22 cellular contexts compared by ENCODE assay signal in genomic region chr6:134470090-134470975, GRCh38.
A peak's percentile ranks its signal among the peaks of the same experiment; 100 is the strongest.
DNase-seq lines count a peak whose midpoint lies in the region; ATAC-seq, FAIRE-seq and TF ChIP-seq lines count a peak whose summit lies in the region.
"Had no signal": no experiment of that assay in that cellular context is flagged by ENCODE, and none has a peak within 500 bp of the region (broad histone marks: within the 10 kb centered on the region; RNA-seq: fewer than 3 reads in every experiment).

No MANE protein-coding gene starts in this region.

- 3% methylated on average over 5 of the region's 5 CpGs for WGBS in K562 (ENCODE audit: insufficient coverage, low coverage, missing lambda C conversion rate)

- intact Hi-C loops in activated CD4-positive, alpha-beta T cell treated with anti-CD3 and anti-CD28 coated beads, Interleukin-2, amount 10 ng/mL, durations not matched to agents 24 days and 14 days (cut with micrococcal nuclease) = no loop called here
- intact Hi-C loops in K562 (cut with micrococcal nuclease) = no loop called here

- H3K4me3 ChIP-seq in K562 (no peak overlapping the region), neural progenitor cell (no peak overlapping the region)
- no peak overlapping the region for H3K4me3 ChIP-seq in effector memory CD4-positive, alpha-beta T cell (ENCODE audit: insufficient read depth, low read depth, low read length, poor library complexity, severe bottlenecking)
- H3K4me3 ChIP-seq: Peyer's patch had no signal

- peaks cover 5% of the 10 kb centered on the region for H3K27me3 Mint-ChIP-seq in activated CD4-positive, alpha-beta T cell treated with anti-CD3 and anti-CD28 coated beads, Interleukin-2, amount 10 ng/mL, durations not matched to agents 24 days and 14 days
- peaks cover 3% of the 10 kb centered on the region for H3K27me3 Mint-ChIP-seq in neural progenitor cell (ENCODE audit: insufficient read depth, low read depth)

- H3K4me2 ChIP-seq in K562 (ENCODE audit: insufficient read depth, low read length) (no peak overlapping the region), neural progenitor cell (peak overlapping the region; percentile 33)
- H3K4me2 ChIP-seq: KMS-11 had no signal

- DNase-seq in activated CD4-positive, alpha-beta T cell treated with anti-CD3 and anti-CD28 coated beads, Interleukin-2, amount 10 ng/mL, durations not matched to agents 24 days and 14 days = peak; percentile 5
- no peak for DNase-seq in activated CD4-positive, alpha-beta T cell treated with anti-CD3 and anti-CD28 coated beads for 4 hours
- DNase-seq in K562 (ENCODE audit: extremely low read depth in 1 of 4, low spot score in 3 of 4) = peak in 1 of 4 experiments; percentile 21
- no peak for DNase-seq in neural progenitor cell (ENCODE audit: low spot score)
- DNase-seq in effector memory CD4-positive, alpha-beta T cell = no peak
- DNase-seq in AML-193 (lab: John Stamatoyannopoulos, UW) = no peak
- DNase-seq in GF-D8 (lab: John Stamatoyannopoulos, UW) = no peak
- DNase-seq: 8988T, ACHN, Calu3, DMS79 treated with DMSO at 0.1 percent for 48 hours, MM.1S, NCI-H2029, NCI-H446 treated with DMSO at 0.1 percent for 48 hours, NCI-H526, OCI-M1, Peyer's patch, SHP77 treated with DMSO at 0.1 percent for 48 hours had no signal

- no TSS peak for BruUV-seq in K562 (replicated peaks; lab: Mats Ljungman, UMichigan)

- H3K36me3 Mint-ChIP-seq in activated CD4-positive, alpha-beta T cell treated with anti-CD3 and anti-CD28 coated beads, Interleukin-2, amount 10 ng/mL, durations not matched to agents 24 days and 14 days (ENCODE audit: low read depth) = no peaks in the 10 kb centered on the region
- no peaks in the 10 kb centered on the region for H3K36me3 Mint-ChIP-seq in neural progenitor cell

- TF ChIP-seq CTCF in K562 (IDR thresholded peaks at IDR 0.05 in 2 of 3, conservative IDR thresholded peaks at IDR 0.05 in 1 of 3; ENCODE audit: insufficient read depth in 2 of 3, low read depth in 1 of 3, low read length in 3 of 3) (no peak), neural progenitor cell (IDR thresholded peaks at IDR 0.05) (no peak)

- POLR2A ChIA-PET in K562 (lab: Yijun Ruan, JAX) = no interaction called here

- H4K20me1 ChIP-seq in K562 (replicated peaks; ENCODE audit: control insufficient read depth, insufficient read depth, low read length) (no peaks in the 10 kb centered on the region), neural progenitor cell (ENCODE audit: low read depth) (no peaks in the 10 kb centered on the region)

- H3F3A ChIP-seq in neural progenitor cell (ENCODE audit: low read depth) = no peaks in the 10 kb centered on the region

- no peak for TF ChIP-seq RAD21 in K562 (CRISPR knock-in tag; conservative IDR thresholded peaks at IDR 0.05 in 1 of 2, IDR thresholded peaks at IDR 0.05 in 1 of 2)

- TF ChIP-seq POLR2A in K562 (conservative IDR thresholded peaks at IDR 0.05) = no peak

- no peaks in the 10 kb centered on the region for H3K4me1 Mint-ChIP-seq in activated CD4-positive, alpha-beta T cell treated with anti-CD3 and anti-CD28 coated beads, Interleukin-2, amount 10 ng/mL, durations not matched to agents 24 days and 14 days
- peaks cover 4% of the 10 kb centered on the region for H3K4me1 Mint-ChIP-seq in neural progenitor cell

- H3K9me3 ChIP-seq in K562 (replicated peaks; ENCODE audit: control insufficient read depth, insufficient read depth, low read depth, low read length) (no peaks in the 10 kb centered on the region), neural progenitor cell (ENCODE audit: low read depth) (no peaks in the 10 kb centered on the region)
- H3K9me3 ChIP-seq in effector memory CD4-positive, alpha-beta T cell (ENCODE audit: control insufficient read depth, low read length) = no peaks in the 10 kb centered on the region
- H3K9me3 ChIP-seq: Peyer's patch had no signal

- no peaks in the 10 kb centered on the region for H3K9me1 ChIP-seq in K562 (ENCODE audit: control insufficient read depth, insufficient read depth, low read length)

- H3K27ac Mint-ChIP-seq in activated CD4-positive, alpha-beta T cell treated with anti-CD3 and anti-CD28 coated beads, Interleukin-2, amount 10 ng/mL, durations not matched to agents 24 days and 14 days = no peak overlapping the region
- no peak overlapping the region for H3K27ac Mint-ChIP-seq in neural progenitor cell

- peak; percentile 19 for FAIRE-seq in K562 (lab: Jason Lieb, UNC)
- FAIRE-seq: H54, HTR-8/SVneo had no signal

- no peak for TF ChIP-seq EP300 in K562 (IDR thresholded peaks at IDR 0.05; ENCODE audit: low read length)

- H3K9me3 Mint-ChIP-seq in activated CD4-positive, alpha-beta T cell treated with anti-CD3 and anti-CD28 coated beads, Interleukin-2, amount 10 ng/mL, durations not matched to agents 24 days and 14 days = no peaks in the 10 kb centered on the region
- no peaks in the 10 kb centered on the region for H3K9me3 Mint-ChIP-seq in neural progenitor cell

- H3K27ac ChIP-seq in K562 (ENCODE audit: extremely low read depth, low read depth, low read length) = no peak overlapping the region
- H3K27ac ChIP-seq in neural progenitor cell = no peak overlapping the region
- peak overlapping the region; percentile 8 for H3K27ac ChIP-seq in temporal lobe (ENCODE audit: low read depth, low read length)
- H3K27ac ChIP-seq in effector memory CD4-positive, alpha-beta T cell (ENCODE audit: insufficient read depth, low read length, poor library complexity, severe bottlenecking) = no peak overlapping the region
- H3K27ac ChIP-seq: KMS-11, Peyer's patch had no signal

- CTCF ChIA-PET in K562 (lab: Yijun Ruan, JAX; ENCODE audit: low intra/inter-chr PET ratio) = no interaction called here

- H3K4me1 ChIP-seq in K562 (replicated peaks in 1 of 2; ENCODE audit: control insufficient read depth in 2 of 2, insufficient read depth in 2 of 2, low read length in 2 of 2) = no peaks in the 10 kb centered on the region; a peak in 2 of 5 replicates
- peaks cover 42% of the 10 kb centered on the region for H3K4me1 ChIP-seq in neural progenitor cell
- H3K4me1 ChIP-seq in effector memory CD4-positive, alpha-beta T cell (ENCODE audit: control insufficient read depth, insufficient read depth, low read length, poor library complexity, severe bottlenecking) = no peaks in the 10 kb centered on the region

- H3K36me3 ChIP-seq in K562 (ENCODE audit: control insufficient read depth, insufficient read depth, low read length) = no peaks in the 10 kb centered on the region
- no peaks in the 10 kb centered on the region for H3K36me3 ChIP-seq in neural progenitor cell
- H3K36me3 ChIP-seq in effector memory CD4-positive, alpha-beta T cell (ENCODE audit: control insufficient read depth, insufficient read depth, low read length) = no peaks in the 10 kb centered on the region
- H3K36me3 ChIP-seq: Peyer's patch had no signal

- ATAC-seq in K562 = no peak

- H3K27me3 ChIP-seq in K562 (ENCODE audit: control insufficient read depth in 2 of 2, insufficient read depth in 2 of 2, low read length in 2 of 2) = peaks cover 0 to 6% of the 10 kb centered on the region in 2 experiments; a peak in 2 of 5 replicates
- no peaks in the 10 kb centered on the region for H3K27me3 ChIP-seq in neural progenitor cell
- H3K27me3 ChIP-seq in effector memory CD4-positive, alpha-beta T cell (replicated peaks; ENCODE audit: control insufficient read depth, insufficient read depth, low read length, poor library complexity, severe bottlenecking) = no peaks in the 10 kb centered on the region
- H3K27me3 ChIP-seq: Peyer's patch had no signal

- no peaks in the 10 kb centered on the region for H3K79me2 ChIP-seq in K562 (ENCODE audit: control insufficient read depth, insufficient read depth, low read length)
- H3K79me2 ChIP-seq in neural progenitor cell (ENCODE audit: low read depth) = no peaks in the 10 kb centered on the region

- no peak overlapping the region for H3K9ac ChIP-seq in K562 (ENCODE audit: insufficient read depth in 1 of 2, low read depth in 2 of 2, low read length in 2 of 2)
- no peak overlapping the region for H3K9ac ChIP-seq in neural progenitor cell
- H3K9ac ChIP-seq: KMS-11 had no signal

- no peak overlapping the region for H2AFZ ChIP-seq in K562 (ENCODE audit: low read depth, low read length)
- H2AFZ ChIP-seq in neural progenitor cell (replicated peaks) = no peak overlapping the region

- in situ Hi-C loops in K562 (cut with MboI) = no loop called here

- H3K4me3 Mint-ChIP-seq in activated CD4-positive, alpha-beta T cell treated with anti-CD3 and anti-CD28 coated beads, Interleukin-2, amount 10 ng/mL, durations not matched to agents 24 days and 14 days = no peak overlapping the region
- H3K4me3 Mint-ChIP-seq in neural progenitor cell = no peak overlapping the region

TF ChIP-seq in K562, 482 proteins besides CTCF, POLR2A, EP300 and RAD21 (continues in another document):
- TF ChIP-seq ELF4 (CRISPR knock-in tag; IDR thresholded peaks at IDR 0.05) (0 out of 2 replicates have a peak, but pooled peaks have one; percentile 18), ZNF282 (CRISPR knock-in tag; IDR thresholded peaks at IDR 0.05) (no peak), TEAD4 (IDR thresholded peaks at IDR 0.05; ENCODE audit: low read length) (peak; percentile 19; the same call in 1 of the 2 replicates), TEAD4 (CRISPR knock-in tag; IDR thresholded peaks at IDR 0.05; ENCODE audit: borderline replicate concordance) (no peak), OTX1 (CRISPR knock-in tag; IDR thresholded peaks at IDR 0.05) (peak; percentile 46; the same call in 1 of the 2 replicates), MEIS2 (IDR thresholded peaks at IDR 0.05; ENCODE audit: partially characterized antibody) (peak; percentile 63)
- TF ChIP-seq, protein P1, sequence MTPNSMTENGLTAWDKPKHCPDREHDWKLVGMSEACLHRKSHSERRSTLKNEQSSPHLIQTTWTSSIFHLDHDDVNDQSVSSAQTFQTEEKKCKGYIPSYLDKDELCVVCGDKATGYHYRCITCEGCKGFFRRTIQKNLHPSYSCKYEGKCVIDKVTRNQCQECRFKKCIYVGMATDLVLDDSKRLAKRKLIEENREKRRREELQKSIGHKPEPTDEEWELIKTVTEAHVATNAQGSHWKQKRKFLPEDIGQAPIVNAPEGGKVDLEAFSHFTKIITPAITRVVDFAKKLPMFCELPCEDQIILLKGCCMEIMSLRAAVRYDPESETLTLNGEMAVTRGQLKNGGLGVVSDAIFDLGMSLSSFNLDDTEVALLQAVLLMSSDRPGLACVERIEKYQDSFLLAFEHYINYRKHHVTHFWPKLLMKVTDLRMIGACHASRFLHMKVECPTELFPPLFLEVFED (CRISPR knock-in tag; conservative IDR thresholded peaks at IDR 0.05) = peak; percentile 74; the same call in 1 of the 2 replicates
